ENCODE assay signal across 1 cellular context in the genomic region with DNA sequence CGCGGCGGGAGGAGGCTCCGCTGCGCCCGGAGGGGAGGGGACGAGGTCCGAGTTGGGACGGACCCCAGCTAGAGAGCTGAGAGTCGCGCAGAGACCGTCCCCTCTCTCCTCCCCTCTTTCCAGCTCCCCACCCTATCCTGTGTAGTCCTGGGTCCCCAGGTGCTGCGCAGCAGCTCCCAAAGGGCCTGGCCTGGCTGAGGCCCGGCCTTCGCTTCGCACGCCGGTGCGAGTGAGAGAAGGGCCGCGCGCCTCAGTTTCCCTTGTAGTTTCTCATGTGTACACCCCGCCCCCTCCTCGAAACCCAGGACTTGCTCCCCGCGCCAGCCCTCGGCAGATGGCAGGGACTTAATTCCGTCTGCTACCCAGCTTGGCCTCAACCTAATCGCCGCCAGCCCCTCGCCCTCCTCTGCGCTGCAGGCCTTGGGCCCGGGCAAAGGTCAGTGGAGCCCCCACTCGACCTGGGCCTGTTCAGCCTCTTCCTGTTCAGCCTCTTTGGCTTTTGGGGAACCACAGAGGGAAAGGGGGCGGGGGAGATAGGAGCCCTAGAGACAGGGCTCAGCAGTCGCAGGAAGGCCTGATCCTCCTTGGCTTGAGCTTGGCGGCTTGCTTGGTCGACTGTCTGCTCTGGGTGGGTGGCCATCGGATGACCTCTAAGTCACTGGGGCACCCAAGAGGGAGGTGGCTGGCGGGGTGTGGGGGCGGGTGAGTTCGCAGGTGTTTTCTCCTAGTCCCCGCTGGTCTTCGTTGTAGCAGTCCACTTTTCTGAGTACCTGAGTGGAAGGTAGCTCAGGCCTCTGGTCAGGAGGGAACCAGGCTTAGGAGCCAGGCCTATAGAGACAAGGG.
TF ChIP-seq lines count a peak whose summit lies in the region.

No MANE protein-coding gene starts in this region.

TF ChIP-seq in HepG2, 621 proteins besides CTCF, POLR2A, EP300 and RAD21 (continued from another document and continues in another):
- no peak for TF ChIP-seq IKZF5 (CRISPR knock-in tag; IDR thresholded peaks at IDR 0.05)
- no peak for TF ChIP-seq ZHX2 (IDR thresholded peaks at IDR 0.05; ENCODE audit: low read depth)
- no peak for TF ChIP-seq ZHX2 (CRISPR knock-in tag; IDR thresholded peaks at IDR 0.05; ENCODE audit: borderline replicate concordance)
- TF ChIP-seq ZNF678 (CRISPR knock-in tag; IDR thresholded peaks at IDR 0.05) = 0 out of 2 replicates have a peak, but pooled peaks have one; percentile 34
- TF ChIP-seq IKZF1 (IDR thresholded peaks at IDR 0.05) = no peak
- no peak for TF ChIP-seq ZBTB1 (CRISPR knock-in tag; IDR thresholded peaks at IDR 0.05; ENCODE audit: borderline replicate concordance)
- TF ChIP-seq ZFP1 (CRISPR knock-in tag; IDR thresholded peaks at IDR 0.05) = no peak
- TF ChIP-seq NCOA5 (CRISPR knock-in tag; IDR thresholded peaks at IDR 0.05) = no peak
- no peak for TF ChIP-seq AFF4 (CRISPR knock-in tag; IDR thresholded peaks at IDR 0.05)
- TF ChIP-seq HHEX (CRISPR knock-in tag; IDR thresholded peaks at IDR 0.05) = no peak
- no peak for TF ChIP-seq SKI (IDR thresholded peaks at IDR 0.05; ENCODE audit: partially characterized antibody)
- TF ChIP-seq HDAC2 (CRISPR knock-in tag; IDR thresholded peaks at IDR 0.05) = no peak
- no peak for TF ChIP-seq MZF1 (CRISPR knock-in tag; IDR thresholded peaks at IDR 0.05; ENCODE audit: borderline replicate concordance)
- 0 out of 2 replicates have a peak, but pooled peaks have one; percentile 21 for TF ChIP-seq MAZ (IDR thresholded peaks at IDR 0.05; ENCODE audit: borderline replicate concordance, low read depth, low read length)
- TF ChIP-seq MAZ (CRISPR knock-in tag; IDR thresholded peaks at IDR 0.05; ENCODE audit: low read depth) = 0 out of 2 replicates have a peak, but pooled peaks have one; percentile 30
- TF ChIP-seq, protein P1, sequence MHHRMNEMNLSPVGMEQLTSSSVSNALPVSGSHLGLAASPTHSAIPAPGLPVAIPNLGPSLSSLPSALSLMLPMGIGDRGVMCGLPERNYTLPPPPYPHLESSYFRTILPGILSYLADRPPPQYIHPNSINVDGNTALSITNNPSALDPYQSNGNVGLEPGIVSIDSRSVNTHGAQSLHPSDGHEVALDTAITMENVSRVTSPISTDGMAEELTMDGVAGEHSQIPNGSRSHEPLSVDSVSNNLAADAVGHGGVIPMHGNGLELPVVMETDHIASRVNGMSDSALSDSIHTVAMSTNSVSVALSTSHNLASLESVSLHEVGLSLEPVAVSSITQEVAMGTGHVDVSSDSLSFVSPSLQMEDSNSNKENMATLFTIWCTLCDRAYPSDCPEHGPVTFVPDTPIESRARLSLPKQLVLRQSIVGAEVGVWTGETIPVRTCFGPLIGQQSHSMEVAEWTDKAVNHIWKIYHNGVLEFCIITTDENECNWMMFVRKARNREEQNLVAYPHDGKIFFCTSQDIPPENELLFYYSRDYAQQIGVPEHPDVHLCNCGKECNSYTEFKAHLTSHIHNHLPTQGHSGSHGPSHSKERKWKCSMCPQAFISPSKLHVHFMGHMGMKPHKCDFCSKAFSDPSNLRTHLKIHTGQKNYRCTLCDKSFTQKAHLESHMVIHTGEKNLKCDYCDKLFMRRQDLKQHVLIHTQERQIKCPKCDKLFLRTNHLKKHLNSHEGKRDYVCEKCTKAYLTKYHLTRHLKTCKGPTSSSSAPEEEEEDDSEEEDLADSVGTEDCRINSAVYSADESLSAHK (CRISPR knock-in tag; IDR thresholded peaks at IDR 0.05; ENCODE audit: borderline replicate concordance) = no peak
- no peak for TF ChIP-seq ZNF619 (CRISPR knock-in tag; IDR thresholded peaks at IDR 0.05)
- TF ChIP-seq, protein P2, sequence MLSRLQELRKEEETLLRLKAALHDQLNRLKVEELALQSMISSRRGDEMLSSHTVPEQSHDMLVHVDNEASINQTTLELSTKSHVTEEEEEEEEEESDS (CRISPR knock-in tag; IDR thresholded peaks at IDR 0.05; ENCODE audit: borderline replicate concordance) = 0 out of 2 replicates have a peak, but pooled peaks have one; percentile 21
- TF ChIP-seq, protein P3, sequence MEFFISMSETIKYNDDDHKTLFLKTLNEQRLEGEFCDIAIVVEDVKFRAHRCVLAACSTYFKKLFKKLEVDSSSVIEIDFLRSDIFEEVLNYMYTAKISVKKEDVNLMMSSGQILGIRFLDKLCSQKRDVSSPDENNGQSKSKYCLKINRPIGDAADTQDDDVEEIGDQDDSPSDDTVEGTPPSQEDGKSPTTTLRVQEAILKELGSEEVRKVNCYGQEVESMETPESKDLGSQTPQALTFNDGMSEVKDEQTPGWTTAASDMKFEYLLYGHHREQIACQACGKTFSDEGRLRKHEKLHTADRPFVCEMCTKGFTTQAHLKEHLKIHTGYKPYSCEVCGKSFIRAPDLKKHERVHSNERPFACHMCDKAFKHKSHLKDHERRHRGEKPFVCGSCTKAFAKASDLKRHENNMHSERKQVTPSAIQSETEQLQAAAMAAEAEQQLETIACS (CRISPR knock-in tag; IDR thresholded peaks at IDR 0.05) = no peak
- TF ChIP-seq ZNF746 (CRISPR knock-in tag; IDR thresholded peaks at IDR 0.05) = no peak
- no peak for TF ChIP-seq TGIF2 (CRISPR knock-in tag; IDR thresholded peaks at IDR 0.05)
- no peak for TF ChIP-seq ZFAT (CRISPR knock-in tag; conservative IDR thresholded peaks at IDR 0.05)
- no peak for TF ChIP-seq MAF1 (CRISPR knock-in tag; IDR thresholded peaks at IDR 0.05; ENCODE audit: borderline replicate concordance)
- TF ChIP-seq, protein P4, sequence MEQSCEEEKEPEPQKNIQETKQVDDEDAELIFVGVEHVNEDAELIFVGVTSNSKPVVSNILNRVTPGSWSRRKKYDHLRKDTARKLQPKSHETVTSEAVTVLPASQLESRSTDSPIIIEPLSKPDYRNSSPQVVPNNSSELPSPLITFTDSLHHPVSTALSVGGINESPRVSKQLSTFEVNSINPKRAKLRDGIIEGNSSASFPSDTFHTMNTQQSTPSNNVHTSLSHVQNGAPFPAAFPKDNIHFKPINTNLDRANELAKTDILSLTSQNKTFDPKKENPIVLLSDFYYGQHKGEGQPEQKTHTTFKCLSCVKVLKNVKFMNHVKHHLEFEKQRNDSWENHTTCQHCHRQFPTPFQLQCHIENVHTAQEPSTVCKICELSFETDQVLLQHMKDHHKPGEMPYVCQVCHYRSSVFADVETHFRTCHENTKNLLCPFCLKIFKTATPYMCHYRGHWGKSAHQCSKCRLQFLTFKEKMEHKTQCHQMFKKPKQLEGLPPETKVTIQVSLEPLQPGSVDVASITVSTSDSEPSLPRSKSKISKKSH (CRISPR knock-in tag; IDR thresholded peaks at IDR 0.05; ENCODE audit: borderline replicate concordance) = no peak
- TF ChIP-seq GATAD2A (CRISPR knock-in tag; IDR thresholded peaks at IDR 0.05) = no peak
- no peak for TF ChIP-seq ZNF749 (CRISPR knock-in tag; IDR thresholded peaks at IDR 0.05; ENCODE audit: borderline replicate concordance)
- 0 out of 2 replicates have a peak, but pooled peaks have one; percentile 59 for TF ChIP-seq ZNF441 (CRISPR knock-in tag; IDR thresholded peaks at IDR 0.05; ENCODE audit: borderline replicate concordance)
- TF ChIP-seq ZNF652 (CRISPR knock-in tag; IDR thresholded peaks at IDR 0.05; ENCODE audit: borderline replicate concordance, low read depth) = no peak
- TF ChIP-seq ZNF83 (CRISPR knock-in tag; IDR thresholded peaks at IDR 0.05; ENCODE audit: borderline replicate concordance) = no peak
- no peak for TF ChIP-seq ZNF747 (CRISPR knock-in tag; IDR thresholded peaks at IDR 0.05; ENCODE audit: borderline replicate concordance)
- TF ChIP-seq KDM1A (CRISPR knock-in tag; IDR thresholded peaks at IDR 0.05) = no peak
- no peak for TF ChIP-seq MLLT10 (CRISPR knock-in tag; IDR thresholded peaks at IDR 0.05)
- peak; percentile 58; the same call in 1 of the 2 replicates for TF ChIP-seq BATF2 (CRISPR knock-in tag; IDR thresholded peaks at IDR 0.05)
- 0 out of 2 replicates have a peak, but pooled peaks have one; percentile 18 for TF ChIP-seq ZSCAN29 (CRISPR knock-in tag; conservative IDR thresholded peaks at IDR 0.05)
- 0 out of 2 replicates have a peak, but pooled peaks have one; percentile 51 for TF ChIP-seq ARHGAP35 (CRISPR knock-in tag; IDR thresholded peaks at IDR 0.05; ENCODE audit: borderline replicate concordance)
- peak; percentile 76; the same call in 1 of the 2 replicates for TF ChIP-seq ZNF788 (CRISPR knock-in tag; IDR thresholded peaks at IDR 0.05; ENCODE audit: borderline replicate concordance)
- TF ChIP-seq, protein P5, sequence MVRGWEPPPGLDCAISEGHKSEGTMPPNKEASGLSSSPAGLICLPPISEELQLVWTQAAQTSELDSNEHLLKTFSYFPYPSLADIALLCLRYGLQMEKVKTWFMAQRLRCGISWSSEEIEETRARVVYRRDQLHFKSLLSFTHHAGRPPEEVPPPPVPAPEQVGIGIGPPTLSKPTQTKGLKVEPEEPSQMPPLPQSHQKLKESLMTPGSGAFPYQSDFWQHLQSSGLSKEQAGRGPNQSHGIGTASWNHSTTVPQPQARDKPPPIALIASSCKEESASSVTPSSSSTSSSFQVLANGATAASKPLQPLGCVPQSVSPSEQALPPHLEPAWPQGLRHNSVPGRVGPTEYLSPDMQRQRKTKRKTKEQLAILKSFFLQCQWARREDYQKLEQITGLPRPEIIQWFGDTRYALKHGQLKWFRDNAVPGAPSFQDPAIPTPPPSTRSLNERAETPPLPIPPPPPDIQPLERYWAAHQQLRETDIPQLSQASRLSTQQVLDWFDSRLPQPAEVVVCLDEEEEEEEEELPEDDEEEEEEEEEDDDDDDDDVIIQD (CRISPR knock-in tag; IDR thresholded peaks at IDR 0.05; ENCODE audit: low read depth) = no peak
